8 cellular contexts compared by ENCODE assay signal in the genomic region with DNA sequence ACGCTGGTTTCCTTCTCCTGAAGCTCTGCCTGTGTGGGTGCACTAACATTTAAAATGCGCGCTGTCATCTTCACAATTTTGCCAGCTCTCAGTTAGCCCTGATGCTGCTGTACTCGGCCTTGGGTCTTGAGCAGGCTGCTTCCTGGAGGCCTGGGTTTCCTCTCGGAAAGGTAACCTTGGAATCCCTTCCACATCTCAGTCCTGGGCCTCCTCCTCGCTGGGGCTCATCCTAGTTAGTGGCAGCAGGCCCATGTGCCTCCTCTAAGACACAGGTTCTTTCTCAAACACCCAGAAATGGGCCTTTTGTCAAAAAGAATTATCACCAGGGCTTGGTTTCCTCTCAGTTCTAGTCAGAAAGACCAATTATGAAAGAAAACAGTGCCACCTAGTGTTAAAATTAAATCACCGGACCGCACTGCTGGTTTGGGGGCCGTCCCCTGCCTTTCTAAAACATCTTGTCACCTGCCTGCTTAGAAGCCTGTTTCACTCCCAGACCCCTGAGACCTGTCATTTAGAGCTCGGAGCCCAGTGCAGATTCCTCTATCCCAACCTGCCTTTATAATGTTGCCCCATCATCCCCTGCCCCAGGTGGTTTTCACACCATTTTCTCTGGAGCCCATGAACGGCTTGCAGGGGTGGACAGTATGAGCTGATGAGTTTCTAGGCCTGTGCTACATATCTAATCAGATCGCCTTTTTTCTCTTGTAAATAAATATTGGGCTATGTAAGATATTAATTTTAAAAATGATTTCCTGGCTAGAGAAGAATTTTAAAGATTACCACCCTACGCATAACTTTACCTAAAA. TPM values are rescaled to one million over a fixed set of nuclear protein-coding genes. Genes with fewer than 3 reads are reported as not detected.
A peak's percentile ranks its signal among the peaks of the same experiment; 100 is the strongest.
DNase-seq lines count a peak whose midpoint lies in the region; ATAC-seq and TF ChIP-seq lines count a peak whose summit lies in the region.

No MANE protein-coding gene starts in this region.

- no peak for TF ChIP-seq POLR2A in IMR-90 (IDR thresholded peaks at IDR 0.05; ENCODE audit: low read depth, low read length)

- peaks cover 7% of the 10 kb centered on the region; the same call in 1 of the 2 replicates for H4K20me1 ChIP-seq in IMR-90 (ENCODE audit: insufficient read depth, low read length)

- H3K9me3 Mint-ChIP-seq in CD14-positive monocyte (no peaks in the 10 kb centered on the region), progenitor cell of endocrine pancreas (ENCODE audit: low read depth) (no peaks in the 10 kb centered on the region)
- no peaks in the 10 kb centered on the region for H3K9me3 Mint-ChIP-seq in activated naive CD4-positive, alpha-beta T cell treated with anti-CD3 and anti-CD28 coated beads, Interleukin-2, amount 50 U/mL, for 72 hours

- H3K4me1 Mint-ChIP-seq in CD14-positive monocyte (peaks cover 51% of the 10 kb centered on the region), progenitor cell of endocrine pancreas (ENCODE audit: low read depth) (peaks cover 1% of the 10 kb centered on the region)

- H3K79me1 ChIP-seq in IMR-90 (ENCODE audit: low read depth in 1 of 2, low read length in 2 of 2): peaks cover 28 to 37% of the 10 kb centered on the region in 2 experiments

- no peak overlapping the region for H3K23ac ChIP-seq in IMR-90 (ENCODE audit: low read depth, low read length)

- H3K4me1 ChIP-seq in IMR-90 (ENCODE audit: control insufficient read depth, insufficient read depth, low read length) (peaks cover 16% of the 10 kb centered on the region), RWPE2 (ENCODE audit: insufficient read depth, poor library complexity, severe bottlenecking) (no peaks in the 10 kb centered on the region)

- H3K9me1 ChIP-seq in IMR-90 (ENCODE audit: insufficient read depth, low read length): peaks cover 7% of the 10 kb centered on the region

- no peak overlapping the region for H3K56ac ChIP-seq in IMR-90 (ENCODE audit: extremely low read depth, insufficient read depth, low read length)

- dilution Hi-C loops in IMR-90 (cut with HindIII; ENCODE audit: low sequenced_read_pairs, unreplicated experiment): no loop called here

- H3K36me3 ChIP-seq in IMR-90 (ENCODE audit: control insufficient read depth, insufficient read depth, low read length): peaks cover 66% of the 10 kb centered on the region
- peaks cover 98% of the 10 kb centered on the region for H3K36me3 ChIP-seq in RWPE2 (ENCODE audit: low read depth)

- no TSS peak for BruUV-seq in IMR-90 (replicated peaks; lab: Mats Ljungman, UMichigan)

- no peak overlapping the region for H2AK9ac ChIP-seq in IMR-90 (replicated peaks; ENCODE audit: low read depth, low read length, poor library complexity)

- no peak overlapping the region; the same call in 1 of the 2 replicates for H3K14ac ChIP-seq in IMR-90 (replicated peaks; ENCODE audit: low read depth, low read length)

- H3K9ac ChIP-seq in IMR-90 (ENCODE audit: low read depth, low read length): no peak overlapping the region

- peak overlapping the region; percentile 31; the same call in 1 of the 2 replicates for H4K91ac ChIP-seq in IMR-90 (ENCODE audit: insufficient read depth, low read depth, low read length)

- H2AFZ ChIP-seq in IMR-90 (replicated peaks; ENCODE audit: low read length, poor library complexity): peak overlapping the region; percentile 4

- H3K27me3 ChIP-seq in IMR-90 (ENCODE audit: control insufficient read depth, insufficient read depth, low read length) (no peaks in the 10 kb centered on the region), RWPE2 (ENCODE audit: insufficient read depth, poor library complexity, severe bottlenecking) (no peaks in the 10 kb centered on the region)

- peak overlapping the region; percentile 4; the same call in 1 of the 2 replicates for H2BK120ac ChIP-seq in IMR-90 (ENCODE audit: low read depth, low read length)

- H3K27ac Mint-ChIP-seq in CD14-positive monocyte (peak overlapping the region; percentile 90 to 98 (median 97)), progenitor cell of endocrine pancreas (peak overlapping the region; percentile 26)
- peak overlapping the region in 1 of 2 donors; percentile 18 for H3K27ac Mint-ChIP-seq in activated naive CD4-positive, alpha-beta T cell treated with anti-CD3 and anti-CD28 coated beads, Interleukin-2, amount 50 U/mL, for 72 hours

- ATAC-seq in GM18909 (IDR thresholded peaks at IDR 0.05; ENCODE audit: poor library complexity, unreplicated experiment) (peak; percentile 75), IMR-90 (ENCODE audit: low read depth) (peak; percentile 78), RWPE2 (ENCODE audit: low read depth) (peak; percentile 68), Right ventricle myocardium superior (ENCODE audit: poor library complexity) (peak; percentile 87), HG02610 (IDR thresholded peaks at IDR 0.05; ENCODE audit: unreplicated experiment) (no peak)
- ATAC-seq in activated naive CD4-positive, alpha-beta T cell treated with anti-CD3 and anti-CD28 coated beads, Interleukin-2, amount 50 U/mL, for 72 hours: peak; percentile 62 to 87

- peak overlapping the region; percentile 3; the same call in 1 of the 2 replicates for H3K4ac ChIP-seq in IMR-90 (ENCODE audit: low read depth, low read length)

- POLR2A ChIA-PET in IMR-90 (lab: Charles Lee; ENCODE audit: unreplicated experiment): no interaction called here

- DNase-seq in CD14-positive monocyte (ENCODE audit: low spot score) (no peak), IMR-90 (peak; percentile 46), RWPE2 (ENCODE audit: low spot score) (no peak), Right ventricle myocardium superior (no peak), progenitor cell of endocrine pancreas (ENCODE audit: low spot score, unreplicated experiment) (no peak)
- peak in 1 of 2 donors; percentile 45 for DNase-seq in activated naive CD4-positive, alpha-beta T cell treated with anti-CD3 and anti-CD28 coated beads, Interleukin-2, amount 50 U/mL, for 72 hours (ENCODE audit: low spot score in 2 of 2)

- TF ChIP-seq CTCF in CD14-positive monocyte (IDR thresholded peaks at IDR 0.05) (peak; percentile 78), IMR-90 (conservative IDR thresholded peaks at IDR 0.05; ENCODE audit: low read depth, low read length) (peak; percentile 73), RWPE2 (IDR thresholded peaks at IDR 0.05; ENCODE audit: poor library complexity, severe bottlenecking) (peak; percentile 79), progenitor cell of endocrine pancreas (IDR thresholded peaks at IDR 0.05; ENCODE audit: unreplicated experiment) (peak; percentile 82)

- H3K27ac ChIP-seq in IMR-90 (ENCODE audit: insufficient read depth, low read length): peak overlapping the region; percentile 19; the same call in 1 of the 2 replicates
- H3K27ac ChIP-seq in RWPE2 (ENCODE audit: poor library complexity, severe bottlenecking): no peak overlapping the region

- H4K5ac ChIP-seq in IMR-90 (ENCODE audit: low read depth, low read length): peak overlapping the region; percentile 13; the same call in 1 of the 2 replicates

- peak; percentile 73 for TF ChIP-seq RAD21 in IMR-90 (IDR thresholded peaks at IDR 0.05; ENCODE audit: low read length)

- no peak overlapping the region for H2BK5ac ChIP-seq in IMR-90 (ENCODE audit: low read depth, low read length, poor library complexity, severe bottlenecking)

- no peak overlapping the region; the same call in 2 of the 3 replicates for H2BK15ac ChIP-seq in IMR-90 (ENCODE audit: low read depth, low read length)

- peaks cover 0 to 2% (median 1%) of the 10 kb centered on the region in 3 donors for H3K27me3 Mint-ChIP-seq in CD14-positive monocyte (ENCODE audit: low read depth in 3 of 3)
- H3K27me3 Mint-ChIP-seq in progenitor cell of endocrine pancreas: no peaks in the 10 kb centered on the region

- CTCF ChIA-PET in IMR-90 (lab: Yijun Ruan, JAX): interaction anchor here (0.6 to 3.1 kb wide), 5 partner anchors 39 to 185 kb away, joined by 3 to 9 read pairs (median 5); no protein-coding TSS in a partner anchor

- no peak overlapping the region; the same call in 1 of the 2 replicates for H3K18ac ChIP-seq in IMR-90 (ENCODE audit: low read depth, low read length)

- H3K9me3 ChIP-seq in IMR-90 (ENCODE audit: control insufficient read depth, insufficient read depth, low read length): no peaks in the 10 kb centered on the region
- no peaks in the 10 kb centered on the region for H3K9me3 ChIP-seq in RWPE2 (ENCODE audit: severe bottlenecking)

- no peak overlapping the region for H2AK5ac ChIP-seq in IMR-90 (ENCODE audit: low read depth, low read length)

- H3K4me2 ChIP-seq in IMR-90 (ENCODE audit: low read depth, low read length): no peak overlapping the region

- H2BK20ac ChIP-seq in IMR-90 (ENCODE audit: low read depth, low read length): 0 out of 2 replicates have a peak overlapping the region, but pooled peaks have one; percentile 1

- intact Hi-C loops in CD14-positive monocyte (cut with micrococcal nuclease): loop anchor here (2.0 to 5.0 kb wide), 3 partner anchors 159 to 184 kb away; no protein-coding TSS in a partner anchor
- intact Hi-C loops in IMR-90 (cut with micrococcal nuclease): loop anchor here (1.0 to 2.0 kb wide), 4 partner anchors 40 to 289 kb away; no protein-coding TSS in a partner anchor
- intact Hi-C loops in Right ventricle myocardium superior (cut with DNase I): loop anchor here (2.0 to 5.0 kb wide), 2 partner anchors 161 to 184 kb away; no protein-coding TSS in a partner anchor

- H3K4me3 Mint-ChIP-seq in CD14-positive monocyte (peak overlapping the region in 1 of 2 donors; percentile 21), progenitor cell of endocrine pancreas (ENCODE audit: low read depth) (no peak overlapping the region)

- no peak overlapping the region for H3K4me3 ChIP-seq in IMR-90 (ENCODE audit: insufficient read depth, low read depth, low read length)
- H3K4me3 ChIP-seq in RWPE2 (ENCODE audit: severe bottlenecking): no peak overlapping the region

- WGBS in IMR-90 (ENCODE audit: extremely low coverage in 2 of 2, insufficient read length in 1 of 2), 2 experiments: 27% methylated on average over 5 of the region's 13 CpGs; no CpG with 5 or more reads in 1 of the 2 experiments

- peaks cover 89 to 93% of the 10 kb centered on the region in 2 donors for H3K36me3 Mint-ChIP-seq in CD14-positive monocyte
- H3K36me3 Mint-ChIP-seq in activated naive CD4-positive, alpha-beta T cell treated with anti-CD3 and anti-CD28 coated beads, Interleukin-2, amount 50 U/mL, for 72 hours: peaks cover 19 to 45% of the 10 kb centered on the region in 2 donors
- peaks cover 18% of the 10 kb centered on the region for H3K36me3 Mint-ChIP-seq in progenitor cell of endocrine pancreas (ENCODE audit: insufficient read depth)

- no peak overlapping the region for H4K8ac ChIP-seq in IMR-90 (ENCODE audit: low read depth in 2 of 2, low read length in 2 of 2)

- in situ Hi-C loops in IMR-90 (cut with MboI; ENCODE audit: low sequenced_read_pairs): loop anchor here (5.0 kb wide), 1 partner anchor 174 kb away; no protein-coding TSS in a partner anchor

RNA-seq across cellular contexts. Expression of a gene that starts 42.4 kb away (rescaled TPM):
- polyA plus RNA-seq in CD14-positive monocyte (10 to 100 TPM; 20.3 to 29.8 TPM), IMR-90 (2012; rRNA removed) (18.7 and 20.9 TPM in 2 replicates)
- total RNA-seq in IMR-90 (2012; rRNA removed) (17.4 and 17.8 TPM in 2 replicates), Right ventricle myocardium superior (4.1 TPM), progenitor cell of endocrine pancreas (18.2 and 20.0 TPM in 2 replicates)
- polyA plus RNA-seq in IMR-90 (2012; cell fraction: cytosol; rRNA removed): 13.3 and 14.0 TPM in 2 replicates
- 17.6 and 26.9 TPM in 2 replicates for polyA plus RNA-seq in IMR-90 (2012; cell fraction: nucleus; rRNA removed; ENCODE audit: low replicate concordance)
- total RNA-seq in activated naive CD4-positive, alpha-beta T cell treated with anti-CD3 and anti-CD28 coated beads, Interleukin-2, amount 50 U/mL, for 72 hours: 10 to 100 TPM; 18.5 to 84.5 TPM
